In genomic region chr4:2836391-2836859, GRCh38 we compare ENCODE assay signal across 13 cellular contexts. TPM values are rescaled to one million over a fixed set of nuclear protein-coding genes. Genes with fewer than 3 reads are reported as not detected.
DNase-seq lines count a peak whose midpoint lies in the region; ATAC-seq and TF ChIP-seq lines count a peak whose summit lies in the region.
"Had no signal": no experiment of that assay in that cellular context is flagged by ENCODE, and none has a peak within 500 bp of the region (broad histone marks: within the 10 kb centered on the region; RNA-seq: fewer than 3 reads in every experiment).

No MANE protein-coding gene starts in this region.

- no peak overlapping the region for H3K4ac ChIP-seq in mesendoderm (ENCODE audit: low read depth, low read length)

- no peaks in the 10 kb centered on the region for H3K9me3 ChIP-seq in CD8-positive, alpha-beta memory T cell (ENCODE audit: low read length)
- H3K9me3 ChIP-seq in WERI-Rb-1 (ENCODE audit: severe bottlenecking): peaks cover 3% of the 10 kb centered on the region
- H3K9me3 ChIP-seq: Caco-2 had no signal

- H3K4me3 ChIP-seq in CD8-positive, alpha-beta memory T cell (ENCODE audit: low read length): no peak overlapping the region
- H3K4me3 ChIP-seq in WERI-Rb-1 (ENCODE audit: low read depth, low read length) (no peak overlapping the region), skin epidermis (no peak overlapping the region), mesendoderm (ENCODE audit: low read length) (no peak overlapping the region)

- no peak overlapping the region for H4K8ac ChIP-seq in mesendoderm (ENCODE audit: low read depth, low read length)

- H3K9me3 Mint-ChIP-seq in CD8-positive, alpha-beta memory T cell: no peaks in the 10 kb centered on the region
- no peaks in the 10 kb centered on the region for H3K9me3 Mint-ChIP-seq in immature natural killer cell

- no peaks in the 10 kb centered on the region for H3K79me1 ChIP-seq in mesendoderm (ENCODE audit: low read length)

- no peak overlapping the region for H3K9ac ChIP-seq in mesendoderm (ENCODE audit: low read length)

- H3K36me3 Mint-ChIP-seq in CD8-positive, alpha-beta memory T cell: peaks cover 0 to 23% (median 2%) of the 10 kb centered on the region in 3 donors
- peaks cover 0 to 15% (median 4%) of the 10 kb centered on the region in 3 donors for H3K36me3 Mint-ChIP-seq in immature natural killer cell

- peak overlapping the region; percentile 51 for H3K27ac ChIP-seq in CD8-positive, alpha-beta memory T cell (ENCODE audit: low read depth, low read length)
- peak overlapping the region; percentile 64 for H3K27ac ChIP-seq in WERI-Rb-1
- peak overlapping the region in 15 of 21 experiments; percentile 1 to 87 (median 66) for H3K27ac ChIP-seq in skin epidermis
- H3K27ac ChIP-seq in mesendoderm (ENCODE audit: low read depth, low read length): no peak overlapping the region

- no peak overlapping the region for H3K18ac ChIP-seq in mesendoderm (ENCODE audit: low read length)

- POLR2A ChIA-PET in CD8-positive, alpha-beta memory T cell (lab: Charles Lee): no interaction called here

- no peaks in the 10 kb centered on the region for H3K27me3 ChIP-seq in CD8-positive, alpha-beta memory T cell (ENCODE audit: insufficient read depth, low read length, poor library complexity, severe bottlenecking)
- H3K27me3 ChIP-seq in WERI-Rb-1 (ENCODE audit: insufficient read depth, low read depth, severe bottlenecking) (no peaks in the 10 kb centered on the region), mesendoderm (ENCODE audit: insufficient read depth, low read length, poor library complexity) (no peaks in the 10 kb centered on the region)

- no peak overlapping the region for H4K5ac ChIP-seq in mesendoderm (ENCODE audit: low read length)

- TF ChIP-seq CTCF in WERI-Rb-1 (IDR thresholded peaks at IDR 0.05; ENCODE audit: low read depth, low read length): no peak

- ATAC-seq in HG03108 (IDR thresholded peaks at IDR 0.05; ENCODE audit: unreplicated experiment): no peak
- no peak for ATAC-seq in HG03342 (IDR thresholded peaks at IDR 0.05; ENCODE audit: unreplicated experiment)
- ATAC-seq: esophagus mucosa had no signal

- DNase-seq in CD8-positive, alpha-beta memory T cell: no peak
- DNase-seq in WERI-Rb-1 (no peak), immature natural killer cell (no peak), mesendoderm (no peak)
- DNase-seq: Caco-2, midbrain, NCI-H1694, SHP77, substantia nigra had no signal

- peaks cover 57 to 70% (median 63%) of the 10 kb centered on the region in 3 donors for H3K4me1 Mint-ChIP-seq in CD8-positive, alpha-beta memory T cell
- peaks cover 77 to 88% of the 10 kb centered on the region in 2 donors for H3K4me1 Mint-ChIP-seq in immature natural killer cell

- peak overlapping the region in 7 of 8 donors; percentile 33 to 96 (median 70) for H3K27ac Mint-ChIP-seq in CD8-positive, alpha-beta memory T cell
- peak overlapping the region; percentile 80 to 96 (median 92) for H3K27ac Mint-ChIP-seq in immature natural killer cell

- H3K79me2 ChIP-seq in mesendoderm (ENCODE audit: control insufficient read depth, insufficient read depth, low read length): no peaks in the 10 kb centered on the region

- H3K23ac ChIP-seq in mesendoderm (ENCODE audit: low read length): no peak overlapping the region

- H3K36me3 ChIP-seq in CD8-positive, alpha-beta memory T cell (ENCODE audit: insufficient read depth, low read length): no peaks in the 10 kb centered on the region
- H3K36me3 ChIP-seq in WERI-Rb-1 (peaks cover 47% of the 10 kb centered on the region), mesendoderm (ENCODE audit: control insufficient read depth, insufficient read depth, low read length) (peaks cover 10% of the 10 kb centered on the region)

- H3K4me3 Mint-ChIP-seq in CD8-positive, alpha-beta memory T cell: peak overlapping the region in 4 of 7 donors; percentile 23 to 65 (median 38)
- peak overlapping the region; percentile 21 to 87 (median 83) for H3K4me3 Mint-ChIP-seq in immature natural killer cell

- CTCF ChIA-PET in CD8-positive, alpha-beta memory T cell (lab: Charles Lee): no interaction called here

- no peaks in the 10 kb centered on the region for H3K27me3 Mint-ChIP-seq in CD8-positive, alpha-beta memory T cell
- peaks cover 7 to 15% (median 9%) of the 10 kb centered on the region in 3 donors for H3K27me3 Mint-ChIP-seq in immature natural killer cell (ENCODE audit: low read depth in 3 of 3)

- peaks cover 59% of the 10 kb centered on the region for H3K4me1 ChIP-seq in CD8-positive, alpha-beta memory T cell (ENCODE audit: insufficient read depth, low read length)
- peaks cover 2% of the 10 kb centered on the region for H3K4me1 ChIP-seq in mesendoderm (ENCODE audit: control insufficient read depth, low read depth, low read length)
- H3K4me1 ChIP-seq: Caco-2 had no signal

- no peak overlapping the region for H2BK120ac ChIP-seq in mesendoderm (ENCODE audit: low read depth, low read length)

- no peak overlapping the region for H2AK5ac ChIP-seq in mesendoderm (ENCODE audit: low read length)

- H2BK5ac ChIP-seq in mesendoderm (ENCODE audit: low read length): no peak overlapping the region

- WGBS in mesendoderm (ENCODE audit: extremely low coverage, insufficient coverage, low lambda C conversion rate): no CpG with 5 or more reads among the region's 5 CpGs

- no peak overlapping the region for H3K4me2 ChIP-seq in mesendoderm (ENCODE audit: low read length)

- H3K56ac ChIP-seq in mesendoderm (ENCODE audit: low read length): no peak overlapping the region

- H2BK15ac ChIP-seq in mesendoderm (replicated peaks; ENCODE audit: low read depth): no peak overlapping the region

RNA-seq across cellular contexts. Expression of gene ADD1, which starts 7.2 kb away (rescaled TPM):
- total RNA-seq in CD8-positive, alpha-beta memory T cell: 100 to 1,000 TPM; 185 to 192 TPM
- polyA plus RNA-seq in CD8-positive, alpha-beta memory T cell: 217 TPM
- 100 to 1,000 TPM; 207 to 318 (median 314) TPM for polyA plus RNA-seq in immature natural killer cell
- 202 TPM for polyA plus RNA-seq in mesendoderm (2013, experiment 1 of 2)
- 195 TPM for polyA plus RNA-seq in mesendoderm (2013, experiment 2 of 2)

RNA-seq across cellular contexts. Expression of gene SH3BP2, which starts 43.5 kb away (rescaled TPM):
- total RNA-seq in CD8-positive, alpha-beta memory T cell: 10 to 100 TPM; 68.8 to 75.4 TPM
- polyA plus RNA-seq in CD8-positive, alpha-beta memory T cell: 35.7 TPM
- 10 to 100 TPM; 12.6 to 71.0 (median 22.7) TPM for polyA plus RNA-seq in immature natural killer cell
- 19.3 TPM for polyA plus RNA-seq in mesendoderm (2013, experiment 1 of 2)
- polyA plus RNA-seq in mesendoderm (2013, experiment 2 of 2): 19.0 TPM
